20 cellular contexts compared by ENCODE assay signal in genomic region chr4:57055873-57056272, GRCh38. TPM values are rescaled to one million over a fixed set of nuclear protein-coding genes. Genes with fewer than 3 reads are reported as not detected.
DNase-seq lines count a peak whose midpoint lies in the region; ATAC-seq and TF ChIP-seq lines count a peak whose summit lies in the region.
"Had no signal": no experiment of that assay in that cellular context is flagged by ENCODE, and none has a peak within 500 bp of the region (broad histone marks: within the 10 kb centered on the region; RNA-seq: fewer than 3 reads in every experiment).

No MANE protein-coding gene starts in this region.

- H3K27ac Mint-ChIP-seq in brain (peak overlapping the region in 3 of 5 experiments; percentile 1 to 31 (median 8)), osteocyte (ENCODE audit: unreplicated experiment) (peak overlapping the region; percentile 95)
- H3K27ac Mint-ChIP-seq: stimulated activated effector memory CD8-positive, alpha-beta T cell treated with anti-CD3 and anti-CD28 coated beads, Interleukin-12 subunit alpha, Interleukin-12 subunit beta, amount 100 ng/mL, for 72 hours had no signal

- DNase-seq in BE2C, result peak; percentile 72
- peak; percentile 21 for DNase-seq in iPS-NIHi11 (ENCODE audit: low spot score)
- DNase-seq in osteocyte (ENCODE audit: extremely low spot score, unreplicated experiment), result no peak
- DNase-seq in RKO (ENCODE audit: low spot score), result no peak
- DNase-seq in EL, result no peak
- no peak for DNase-seq in HEK293T (ENCODE audit: extremely low spot score)
- DNase-seq: activated CD4-positive, CD25-positive, alpha-beta regulatory T cell treated with anti-CD3 and anti-CD28 coated beads, Interleukin-2, amount 50 U/mL, for 72 hours; activated CD8-positive, alpha-beta memory T cell treated with anti-CD3 and anti-CD28 coated beads, Interleukin-2, amount 50 U/mL, for 4 hours; activated naive CD4-positive, alpha-beta T cell treated with anti-CD3 and anti-CD28 coated beads, Interleukin-2, amount 50 U/mL, for 16 hours; erythroblast; KG1; NCI-H1436; NCI-H524; Peyer's patch; stimulated activated CD4-positive, alpha-beta T cell treated with anti-CD3 and anti-CD28 coated beads, Interleukin-4, amount 100 ng/mL, for 4 hours; T-helper 2 cell had no signal

- no peak overlapping the region; the same call in 1 of the 2 replicates for H3K4me3 ChIP-seq in BE2C (ENCODE audit: low read depth, low read length)
- H3K4me3 ChIP-seq: A549, Peyer's patch had no signal

- H3K4me1 ChIP-seq in BE2C, result peaks cover 6% of the 10 kb centered on the region
- H3K4me1 ChIP-seq: Peyer's patch had no signal

- H3K4me3 Mint-ChIP-seq in brain (no peak overlapping the region), osteocyte (ENCODE audit: unreplicated experiment) (no peak overlapping the region)
- H3K4me3 Mint-ChIP-seq: stimulated activated effector memory CD8-positive, alpha-beta T cell treated with anti-CD3 and anti-CD28 coated beads, Interleukin-12 subunit alpha, Interleukin-12 subunit beta, amount 100 ng/mL, for 72 hours had no signal

- TF ChIP-seq CTCF in BE2C (IDR thresholded peaks at IDR 0.05; ENCODE audit: low read depth, low read length) (no peak), brain (conservative IDR thresholded peaks at IDR 0.05) (no peak), osteocyte (IDR thresholded peaks at IDR 0.05) (no peak)

- POLR2A ChIA-PET in HEK293T (lab: Yijun Ruan, JAX), result interaction anchor here (1.0 kb wide), 1 partner anchor 78 kb away, joined by 3 read pairs; the partner anchor contains the start of gene NOA1

- H3K4me1 Mint-ChIP-seq in brain, result peaks cover 8% of the 10 kb centered on the region
- H3K4me1 Mint-ChIP-seq in osteocyte (ENCODE audit: unreplicated experiment), result peaks cover 97% of the 10 kb centered on the region
- H3K4me1 Mint-ChIP-seq: stimulated activated effector memory CD8-positive, alpha-beta T cell treated with anti-CD3 and anti-CD28 coated beads, Interleukin-12 subunit alpha, Interleukin-12 subunit beta, amount 100 ng/mL, for 72 hours had no signal

- no peak for ATAC-seq in GM18502 (IDR thresholded peaks at IDR 0.05; ENCODE audit: poor library complexity, unreplicated experiment)
- ATAC-seq: A549; stimulated activated effector memory CD8-positive, alpha-beta T cell treated with anti-CD3 and anti-CD28 coated beads, Interleukin-12 subunit alpha, Interleukin-12 subunit beta, amount 100 ng/mL, for 72 hours had no signal

- H3K36me3 ChIP-seq in BE2C, result no peaks in the 10 kb centered on the region
- H3K36me3 ChIP-seq: Peyer's patch had no signal

- peaks cover 0 to 8% (median 2%) of the 10 kb centered on the region in 5 experiments for H3K9me3 Mint-ChIP-seq in brain
- peaks cover 5% of the 10 kb centered on the region for H3K9me3 Mint-ChIP-seq in osteocyte (ENCODE audit: unreplicated experiment)
- H3K9me3 Mint-ChIP-seq: stimulated activated effector memory CD8-positive, alpha-beta T cell treated with anti-CD3 and anti-CD28 coated beads, Interleukin-12 subunit alpha, Interleukin-12 subunit beta, amount 100 ng/mL, for 72 hours had no signal

- H3K27me3 Mint-ChIP-seq in brain, result no peaks in the 10 kb centered on the region
- H3K27me3 Mint-ChIP-seq in osteocyte (ENCODE audit: unreplicated experiment), result no peaks in the 10 kb centered on the region

- CTCF ChIA-PET in HEK293T (lab: Yijun Ruan, JAX), result no interaction called here

- H3K36me3 Mint-ChIP-seq in brain (no peaks in the 10 kb centered on the region), osteocyte (ENCODE audit: unreplicated experiment) (peaks cover 88% of the 10 kb centered on the region)
- H3K36me3 Mint-ChIP-seq: stimulated activated effector memory CD8-positive, alpha-beta T cell treated with anti-CD3 and anti-CD28 coated beads, Interleukin-12 subunit alpha, Interleukin-12 subunit beta, amount 100 ng/mL, for 72 hours had no signal

- no peaks in the 10 kb centered on the region for H3K9me3 ChIP-seq in BE2C
- H3K9me3 ChIP-seq: A549, Peyer's patch had no signal

- no peaks in the 10 kb centered on the region for H3K27me3 ChIP-seq in BE2C
- H3K27me3 ChIP-seq: Peyer's patch had no signal

TF ChIP-seq in HEK293T, 16 proteins besides CTCF, POLR2A, EP300 and RAD21:
- TF ChIP-seq FOXA1 (IDR thresholded peaks at IDR 0.05) (no peak), L3MBTL2 (conservative IDR thresholded peaks at IDR 0.05) (no peak), HDGF (IDR thresholded peaks at IDR 0.05; ENCODE audit: borderline replicate concordance) (no peak), FOXK2 (IDR thresholded peaks at IDR 0.05) (no peak), PKNOX1 (IDR thresholded peaks at IDR 0.05) (no peak), NFRKB (IDR thresholded peaks at IDR 0.05) (no peak), CTBP1 (IDR thresholded peaks at IDR 0.05; ENCODE audit: borderline replicate concordance) (no peak), ARNT (IDR thresholded peaks at IDR 0.05) (no peak), ELF4 (IDR thresholded peaks at IDR 0.05) (no peak), SP1 (IDR thresholded peaks at IDR 0.05) (no peak)

RNA-seq across cellular contexts. Expression of gene IGFBP7, which starts 54.3 kb away (rescaled TPM):
- 24.1 TPM for polyA plus RNA-seq in BE2C (2012; ENCODE audit: insufficient read depth, insufficient read length, low read depth)
- 176 TPM for polyA plus RNA-seq in brain (ENCODE audit: insufficient read depth, low read depth, low replicate concordance)
- 3,484 and 3,576 TPM in 2 replicates for total RNA-seq in osteocyte

Comparison
In these comparisons a context has a peak if more than half of its experiments do, and no peak if none do; other contexts are left out.
1. DNase-seq: peak in BE2C (single experiment) and iPS-NIHi11 (single experiment); none in osteocyte (single experiment), RKO (single experiment), EL (single experiment) and HEK293T (single experiment).